ENCODE assay signal across 14 cellular contexts in the genomic region with DNA sequence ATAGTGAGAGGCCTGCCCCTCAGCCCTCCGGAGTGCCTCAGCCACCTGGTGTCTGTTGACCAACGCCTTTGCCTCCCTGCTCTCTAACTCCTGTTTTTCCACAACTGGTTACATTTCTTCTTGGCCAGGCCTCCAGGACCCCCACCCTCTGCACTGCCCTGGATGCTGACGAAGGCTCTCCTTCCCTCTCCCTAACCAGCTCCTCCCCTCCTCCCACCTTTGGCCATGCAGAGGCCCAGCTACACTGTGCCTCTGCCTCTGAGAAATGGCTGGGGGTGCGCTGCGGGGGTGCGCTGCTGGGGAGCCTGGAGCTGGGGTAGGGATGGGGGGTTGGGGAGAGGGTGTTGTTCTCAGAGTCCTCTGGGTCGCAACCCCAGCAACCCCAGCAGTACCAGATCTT. TPM values are rescaled to one million over a fixed set of nuclear protein-coding genes. Genes with fewer than 3 reads are reported as not detected.
DNase-seq lines count a peak whose midpoint lies in the region; ATAC-seq, FAIRE-seq and TF ChIP-seq lines count a peak whose summit lies in the region.
"Not testable (repeated sequence)": the region's sequence is repeated elsewhere in the genome, so short reads cannot be mapped to it uniquely, and the experiment has no call there.
"Had no signal": no experiment of that assay in that cellular context is flagged by ENCODE, and none has a peak within 500 bp of the region (broad histone marks: within the 10 kb centered on the region; RNA-seq: fewer than 3 reads in every experiment).

No MANE protein-coding gene starts in this region.

- not testable (repeated sequence) for TF ChIP-seq POLR2A in A549 (IDR thresholded peaks at IDR 0.05; ENCODE audit: low read length)

- H3K27me3 Mint-ChIP-seq in Calu3 (ENCODE audit: unreplicated experiment); activated CD8-positive, alpha-beta T cell treated with anti-CD3 and anti-CD28 coated beads for 36 hours: not testable (repeated sequence)

- intact Hi-C loops in Calu3 (cut with micrococcal nuclease; ENCODE audit: unreplicated experiment); activated CD8-positive, alpha-beta T cell treated with anti-CD3 and anti-CD28 coated beads for 36 hours (cut with micrococcal nuclease); pancreas (cut with DNase I): not testable (repeated sequence)

- not testable (repeated sequence) for H3K9me3 Mint-ChIP-seq in Calu3 (ENCODE audit: low read depth, unreplicated experiment); activated CD8-positive, alpha-beta T cell treated with anti-CD3 and anti-CD28 coated beads for 36 hours

- H3K4me2 ChIP-seq in A549: peak overlapping the region; percentile 58

- 83% methylated on average over 3 of the region's 7 CpGs for WGBS in A549 (ENCODE audit: missing lambda C conversion rate)
- 13 to 14% methylated on average over 7 of the region's 7 CpGs for WGBS in pancreas, 2 donors

- TF ChIP-seq CTCF in A549 (IDR thresholded peaks at IDR 0.05); Calu3 (IDR thresholded peaks at IDR 0.05; ENCODE audit: unreplicated experiment); activated CD8-positive, alpha-beta T cell treated with anti-CD3 and anti-CD28 coated beads for 36 hours (IDR thresholded peaks at IDR 0.05); astrocyte of the spinal cord (IDR thresholded peaks at IDR 0.05; ENCODE audit: low read depth, low read length); epithelial cell of proximal tubule (conservative IDR thresholded peaks at IDR 0.05; ENCODE audit: low read depth, low read length); pancreas (IDR thresholded peaks at IDR 0.05): not testable (repeated sequence)

- ATAC-seq in A549 (peak; percentile 3 to 4; a peak in 4 of 6 replicates), left lobe of liver (peak; percentile 9), pancreas (peak; percentile 9 to 26 (median 15))
- ATAC-seq in activated CD8-positive, alpha-beta T cell treated with anti-CD3 and anti-CD28 coated beads for 36 hours: not testable (repeated sequence)

- H3K4me3 Mint-ChIP-seq in Calu3 (ENCODE audit: low read depth, unreplicated experiment): peak overlapping the region; percentile 79
- H3K4me3 Mint-ChIP-seq in activated CD8-positive, alpha-beta T cell treated with anti-CD3 and anti-CD28 coated beads for 36 hours: peak overlapping the region; percentile 76

- peaks cover 10% of the 10 kb centered on the region for H3K36me3 Mint-ChIP-seq in Calu3 (ENCODE audit: insufficient read depth, unreplicated experiment)
- not testable (repeated sequence) for H3K36me3 Mint-ChIP-seq in activated CD8-positive, alpha-beta T cell treated with anti-CD3 and anti-CD28 coated beads for 36 hours (ENCODE audit: low read depth)

- H3K4me1 Mint-ChIP-seq in Calu3 (ENCODE audit: low read depth, unreplicated experiment): not testable (repeated sequence)
- peaks cover 10% of the 10 kb centered on the region for H3K4me1 Mint-ChIP-seq in activated CD8-positive, alpha-beta T cell treated with anti-CD3 and anti-CD28 coated beads for 36 hours (ENCODE audit: low read depth)

- H3K4me1 ChIP-seq in A549, pancreas: not testable (repeated sequence)

- POLR2A ChIA-PET in A549 (lab: Yijun Ruan, JAX): interaction anchor here (0.6 kb wide), 1 partner anchor 1738 kb away, joined by 4 read pairs; no protein-coding TSS in a partner anchor
- POLR2A ChIA-PET in activated CD8-positive, alpha-beta T cell treated with anti-CD3 and anti-CD28 coated beads for 36 hours (lab: Charles Lee): not testable (repeated sequence)

- in situ Hi-C loops in astrocyte of the spinal cord (cut with HindIII; ENCODE audit: low sequenced_read_pairs): not testable (repeated sequence)

- H3K4me3 ChIP-seq in A549 (peak overlapping the region; percentile 46), astrocyte of the spinal cord (ENCODE audit: low read depth, low read length) (peak overlapping the region; percentile 24), epithelial cell of proximal tubule (ENCODE audit: low read depth, low read length) (peak overlapping the region; percentile 43), pancreas (peak overlapping the region in 1 of 4 donors; percentile 45)

- H3K27ac ChIP-seq in A549: peak overlapping the region; percentile 51 to 76; a peak in 5 of 6 replicates
- peak overlapping the region in 1 of 4 donors; percentile 33 for H3K27ac ChIP-seq in pancreas

- CTCF ChIA-PET in A549 (lab: Yijun Ruan, JAX); Calu3 (lab: Charles Lee); activated CD8-positive, alpha-beta T cell treated with anti-CD3 and anti-CD28 coated beads for 36 hours (lab: Charles Lee): not testable (repeated sequence)

- TF ChIP-seq EP300 in A549 (IDR thresholded peaks at IDR 0.05): not testable (repeated sequence)

- FAIRE-seq in A549 (lab: Jason Lieb, UNC); pancreas (lab: Jason Lieb, UNC): not testable (repeated sequence)

- H3K27ac Mint-ChIP-seq in Calu3 (ENCODE audit: unreplicated experiment); activated CD8-positive, alpha-beta T cell treated with anti-CD3 and anti-CD28 coated beads for 36 hours: not testable (repeated sequence)

- not testable (repeated sequence) for TF ChIP-seq RAD21 in A549 (conservative IDR thresholded peaks at IDR 0.05 in 1 of 2, IDR thresholded peaks at IDR 0.05 in 1 of 2)

- H3K9me3 ChIP-seq in A549, pancreas: not testable (repeated sequence)

- BruUV-seq in Calu3 (replicated peaks; lab: Mats Ljungman, UMichigan): not testable (repeated sequence)

- not testable (repeated sequence) for DNase-seq in A549 (ENCODE audit: low read depth in 1 of 2, low spot score in 1 of 2); Calu3; activated CD8-positive, alpha-beta T cell treated with anti-CD3 and anti-CD28 coated beads for 36 hours; astrocyte of the spinal cord (ENCODE audit: low read depth, low spot score); epithelial cell of proximal tubule (ENCODE audit: low read depth); left lobe of liver (ENCODE audit: low spot score)
- peak in 2 of 3 experiments; percentile 38 to 43 for DNase-seq in NCI-H1417 (lab: John Stamatoyannopoulos, UW)
- DNase-seq in pancreas: peak in 1 of 6 donors; percentile 49

- H3K36me3 ChIP-seq in pancreas: not testable (repeated sequence)

- not testable (repeated sequence) for H3K27me3 ChIP-seq in pancreas

RNA-seq across cellular contexts. Expression of a gene that starts 57.3 kb away (rescaled TPM):
- polyA plus RNA-seq in A549 (2011; rRNA removed) (not detected in 2 replicates), A549 (2017; fragmentation: RNase III; extraction: RNeasy Plus Mini Kit Qiagen cat#74134 plus additional on column Dnase treatment) (not detected in 3 replicates), pancreas (not detected)
- not detected in 2 replicates for polyA plus RNA-seq in A549 (2012; cell fraction: cytosol; rRNA removed)
- not detected in 2 replicates for polyA plus RNA-seq in A549 (2012; cell fraction: nucleus; rRNA removed)
- polyA minus RNA-seq in A549 (2011; rRNA and poly(A)+ RNA removed): not detected in 2 replicates
- total RNA-seq in Calu3 (2022) (not detected in 2 replicates), epithelial cell of proximal tubule (not detected in 2 replicates), left lobe of liver (not detected), pancreas (not detected)
- total RNA-seq in activated CD8-positive, alpha-beta T cell treated with anti-CD3 and anti-CD28 coated beads for 36 hours: not detected
- total RNA-seq: ascending aorta, HT1080, left lung, LHCN-M2, NCI-H460, skeletal muscle tissue had no signal
